Comparison of ENCODE assay signal across 1 cellular context in genomic region chr19:38315657-38316476, GRCh38.
TF ChIP-seq lines count a peak whose summit lies in the region.

A gene with protein sequence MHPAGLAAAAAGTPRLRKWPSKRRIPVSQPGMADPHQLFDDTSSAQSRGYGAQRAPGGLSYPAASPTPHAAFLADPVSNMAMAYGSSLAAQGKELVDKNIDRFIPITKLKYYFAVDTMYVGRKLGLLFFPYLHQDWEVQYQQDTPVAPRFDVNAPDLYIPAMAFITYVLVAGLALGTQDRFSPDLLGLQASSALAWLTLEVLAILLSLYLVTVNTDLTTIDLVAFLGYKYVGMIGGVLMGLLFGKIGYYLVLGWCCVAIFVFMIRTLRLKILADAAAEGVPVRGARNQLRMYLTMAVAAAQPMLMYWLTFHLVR (minus strand): TSS chr19:38315947. CDS start chr19:38315917, 30 bp downstream.

TF ChIP-seq in K562, 482 proteins besides CTCF, POLR2A, EP300 and RAD21 (continued from another document and continues in another):
- TF ChIP-seq, protein P1, sequence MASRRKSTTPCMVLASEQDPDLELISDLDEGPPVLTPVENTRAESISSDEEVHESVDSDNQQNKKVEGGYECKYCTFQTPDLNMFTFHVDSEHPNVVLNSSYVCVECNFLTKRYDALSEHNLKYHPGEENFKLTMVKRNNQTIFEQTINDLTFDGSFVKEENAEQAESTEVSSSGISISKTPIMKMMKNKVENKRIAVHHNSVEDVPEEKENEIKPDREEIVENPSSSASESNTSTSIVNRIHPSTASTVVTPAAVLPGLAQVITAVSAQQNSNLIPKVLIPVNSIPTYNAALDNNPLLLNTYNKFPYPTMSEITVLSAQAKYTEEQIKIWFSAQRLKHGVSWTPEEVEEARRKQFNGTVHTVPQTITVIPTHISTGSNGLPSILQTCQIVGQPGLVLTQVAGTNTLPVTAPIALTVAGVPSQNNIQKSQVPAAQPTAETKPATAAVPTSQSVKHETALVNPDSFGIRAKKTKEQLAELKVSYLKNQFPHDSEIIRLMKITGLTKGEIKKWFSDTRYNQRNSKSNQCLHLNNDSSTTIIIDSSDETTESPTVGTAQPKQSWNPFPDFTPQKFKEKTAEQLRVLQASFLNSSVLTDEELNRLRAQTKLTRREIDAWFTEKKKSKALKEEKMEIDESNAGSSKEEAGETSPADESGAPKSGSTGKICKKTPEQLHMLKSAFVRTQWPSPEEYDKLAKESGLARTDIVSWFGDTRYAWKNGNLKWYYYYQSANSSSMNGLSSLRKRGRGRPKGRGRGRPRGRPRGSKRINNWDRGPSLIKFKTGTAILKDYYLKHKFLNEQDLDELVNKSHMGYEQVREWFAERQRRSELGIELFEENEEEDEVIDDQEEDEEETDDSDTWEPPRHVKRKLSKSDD (conservative IDR thresholded peaks at IDR 0.05; ENCODE audit: low read length) = no peak
- TF ChIP-seq MXD1 (CRISPR knock-in tag; IDR thresholded peaks at IDR 0.05; ENCODE audit: borderline replicate concordance, poor library complexity, severe bottlenecking) (no peak), MAFK (IDR thresholded peaks at IDR 0.05; ENCODE audit: low read length) (no peak), EP400 (IDR thresholded peaks at IDR 0.05) (peak; percentile 43; the same call in 1 of the 2 replicates), MAFG (tag; conservative IDR thresholded peaks at IDR 0.05) (no peak), CBX5 (IDR thresholded peaks at IDR 0.05; ENCODE audit: borderline replicate concordance, low read depth) (no peak), BCLAF1 (IDR thresholded peaks at IDR 0.05; ENCODE audit: borderline replicate concordance in 1 of 2, control insufficient read depth in 1 of 2, low read depth in 2 of 2, low read length in 1 of 2) (no peak), KLF1 (tag; IDR thresholded peaks at IDR 0.05) (no peak), DMBX1 (CRISPR knock-in tag; IDR thresholded peaks at IDR 0.05; ENCODE audit: borderline replicate concordance) (no peak; the same call in none of the 2 replicates), CEBPG (CRISPR knock-in tag; IDR thresholded peaks at IDR 0.05) (peak; percentile 62), CEBPG (tag; conservative IDR thresholded peaks at IDR 0.05 in 1 of 2, IDR thresholded peaks at IDR 0.05 in 1 of 2) (peak; percentile 66 to 82), ZNF282 (CRISPR knock-in tag; IDR thresholded peaks at IDR 0.05) (no peak), TAF15 (IDR thresholded peaks at IDR 0.05; ENCODE audit: low read depth, low read length) (no peak), NKRF (IDR thresholded peaks at IDR 0.05; ENCODE audit: borderline replicate concordance) (no peak), NFIC (IDR thresholded peaks at IDR 0.05) (no peak), ZNF699 (CRISPR knock-in tag; IDR thresholded peaks at IDR 0.05; ENCODE audit: insufficient replicate concordance) (no peak), SRSF1 (IDR thresholded peaks at IDR 0.05; ENCODE audit: low read depth, low read length) (no peak), ZNF766 (CRISPR knock-in tag; conservative IDR thresholded peaks at IDR 0.05) (no peak), ZNF274 (IDR thresholded peaks at IDR 0.05; ENCODE audit: borderline replicate concordance, low read depth, low read length) (no peak), BDP1 (IDR thresholded peaks at IDR 0.05; ENCODE audit: insufficient read depth, insufficient read length) (no peak), ELK1 (CRISPR knock-in tag; IDR thresholded peaks at IDR 0.05) (no peak), ZNF436 (CRISPR knock-in tag; IDR thresholded peaks at IDR 0.05) (no peak), ARID2 (IDR thresholded peaks at IDR 0.05) (no peak), CREB5 (CRISPR knock-in tag; IDR thresholded peaks at IDR 0.05) (no peak)
- TF ChIP-seq, protein P2, sequence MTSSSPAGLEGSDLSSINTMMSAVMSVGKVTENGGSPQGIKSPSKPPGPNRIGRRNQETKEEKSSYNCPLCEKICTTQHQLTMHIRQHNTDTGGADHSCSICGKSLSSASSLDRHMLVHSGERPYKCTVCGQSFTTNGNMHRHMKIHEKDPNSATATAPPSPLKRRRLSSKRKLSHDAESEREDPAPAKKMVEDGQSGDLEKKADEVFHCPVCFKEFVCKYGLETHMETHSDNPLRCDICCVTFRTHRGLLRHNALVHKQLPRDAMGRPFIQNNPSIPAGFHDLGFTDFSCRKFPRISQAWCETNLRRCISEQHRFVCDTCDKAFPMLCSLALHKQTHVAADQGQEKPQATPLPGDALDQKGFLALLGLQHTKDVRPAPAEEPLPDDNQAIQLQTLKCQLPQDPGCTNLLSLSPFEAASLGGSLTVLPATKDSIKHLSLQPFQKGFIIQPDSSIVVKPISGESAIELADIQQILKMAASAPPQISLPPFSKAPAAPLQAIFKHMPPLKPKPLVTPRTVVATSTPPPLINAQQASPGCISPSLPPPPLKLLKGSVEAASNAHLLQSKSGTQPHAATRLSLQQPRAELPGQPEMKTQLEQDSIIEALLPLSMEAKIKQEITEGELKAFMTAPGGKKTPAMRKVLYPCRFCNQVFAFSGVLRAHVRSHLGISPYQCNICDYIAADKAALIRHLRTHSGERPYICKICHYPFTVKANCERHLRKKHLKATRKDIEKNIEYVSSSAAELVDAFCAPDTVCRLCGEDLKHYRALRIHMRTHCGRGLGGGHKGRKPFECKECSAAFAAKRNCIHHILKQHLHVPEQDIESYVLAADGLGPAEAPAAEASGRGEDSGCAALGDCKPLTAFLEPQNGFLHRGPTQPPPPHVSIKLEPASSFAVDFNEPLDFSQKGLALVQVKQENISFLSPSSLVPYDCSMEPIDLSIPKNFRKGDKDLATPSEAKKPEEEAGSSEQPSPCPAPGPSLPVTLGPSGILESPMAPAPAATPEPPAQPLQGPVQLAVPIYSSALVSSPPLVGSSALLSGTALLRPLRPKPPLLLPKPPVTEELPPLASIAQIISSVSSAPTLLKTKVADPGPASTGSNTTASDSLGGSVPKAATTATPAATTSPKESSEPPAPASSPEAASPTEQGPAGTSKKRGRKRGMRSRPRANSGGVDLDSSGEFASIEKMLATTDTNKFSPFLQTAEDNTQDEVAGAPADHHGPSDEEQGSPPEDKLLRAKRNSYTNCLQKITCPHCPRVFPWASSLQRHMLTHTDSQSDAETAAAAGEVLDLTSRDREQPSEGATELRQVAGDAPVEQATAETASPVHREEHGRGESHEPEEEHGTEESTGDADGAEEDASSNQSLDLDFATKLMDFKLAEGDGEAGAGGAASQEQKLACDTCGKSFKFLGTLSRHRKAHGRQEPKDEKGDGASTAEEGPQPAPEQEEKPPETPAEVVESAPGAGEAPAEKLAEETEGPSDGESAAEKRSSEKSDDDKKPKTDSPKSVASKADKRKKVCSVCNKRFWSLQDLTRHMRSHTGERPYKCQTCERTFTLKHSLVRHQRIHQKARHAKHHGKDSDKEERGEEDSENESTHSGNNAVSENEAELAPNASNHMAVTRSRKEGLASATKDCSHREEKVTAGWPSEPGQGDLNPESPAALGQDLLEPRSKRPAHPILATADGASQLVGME (CRISPR knock-in tag; IDR thresholded peaks at IDR 0.05) = no peak
- TF ChIP-seq, protein P3, sequence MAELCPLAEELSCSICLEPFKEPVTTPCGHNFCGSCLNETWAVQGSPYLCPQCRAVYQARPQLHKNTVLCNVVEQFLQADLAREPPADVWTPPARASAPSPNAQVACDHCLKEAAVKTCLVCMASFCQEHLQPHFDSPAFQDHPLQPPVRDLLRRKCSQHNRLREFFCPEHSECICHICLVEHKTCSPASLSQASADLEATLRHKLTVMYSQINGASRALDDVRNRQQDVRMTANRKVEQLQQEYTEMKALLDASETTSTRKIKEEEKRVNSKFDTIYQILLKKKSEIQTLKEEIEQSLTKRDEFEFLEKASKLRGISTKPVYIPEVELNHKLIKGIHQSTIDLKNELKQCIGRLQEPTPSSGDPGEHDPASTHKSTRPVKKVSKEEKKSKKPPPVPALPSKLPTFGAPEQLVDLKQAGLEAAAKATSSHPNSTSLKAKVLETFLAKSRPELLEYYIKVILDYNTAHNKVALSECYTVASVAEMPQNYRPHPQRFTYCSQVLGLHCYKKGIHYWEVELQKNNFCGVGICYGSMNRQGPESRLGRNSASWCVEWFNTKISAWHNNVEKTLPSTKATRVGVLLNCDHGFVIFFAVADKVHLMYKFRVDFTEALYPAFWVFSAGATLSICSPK (IDR thresholded peaks at IDR 0.05; ENCODE audit: borderline replicate concordance) = no peak
- TF ChIP-seq, protein P4, sequence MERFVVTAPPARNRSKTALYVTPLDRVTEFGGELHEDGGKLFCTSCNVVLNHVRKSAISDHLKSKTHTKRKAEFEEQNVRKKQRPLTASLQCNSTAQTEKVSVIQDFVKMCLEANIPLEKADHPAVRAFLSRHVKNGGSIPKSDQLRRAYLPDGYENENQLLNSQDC (CRISPR knock-in tag; IDR thresholded peaks at IDR 0.05) = no peak
- TF ChIP-seq, protein P5, sequence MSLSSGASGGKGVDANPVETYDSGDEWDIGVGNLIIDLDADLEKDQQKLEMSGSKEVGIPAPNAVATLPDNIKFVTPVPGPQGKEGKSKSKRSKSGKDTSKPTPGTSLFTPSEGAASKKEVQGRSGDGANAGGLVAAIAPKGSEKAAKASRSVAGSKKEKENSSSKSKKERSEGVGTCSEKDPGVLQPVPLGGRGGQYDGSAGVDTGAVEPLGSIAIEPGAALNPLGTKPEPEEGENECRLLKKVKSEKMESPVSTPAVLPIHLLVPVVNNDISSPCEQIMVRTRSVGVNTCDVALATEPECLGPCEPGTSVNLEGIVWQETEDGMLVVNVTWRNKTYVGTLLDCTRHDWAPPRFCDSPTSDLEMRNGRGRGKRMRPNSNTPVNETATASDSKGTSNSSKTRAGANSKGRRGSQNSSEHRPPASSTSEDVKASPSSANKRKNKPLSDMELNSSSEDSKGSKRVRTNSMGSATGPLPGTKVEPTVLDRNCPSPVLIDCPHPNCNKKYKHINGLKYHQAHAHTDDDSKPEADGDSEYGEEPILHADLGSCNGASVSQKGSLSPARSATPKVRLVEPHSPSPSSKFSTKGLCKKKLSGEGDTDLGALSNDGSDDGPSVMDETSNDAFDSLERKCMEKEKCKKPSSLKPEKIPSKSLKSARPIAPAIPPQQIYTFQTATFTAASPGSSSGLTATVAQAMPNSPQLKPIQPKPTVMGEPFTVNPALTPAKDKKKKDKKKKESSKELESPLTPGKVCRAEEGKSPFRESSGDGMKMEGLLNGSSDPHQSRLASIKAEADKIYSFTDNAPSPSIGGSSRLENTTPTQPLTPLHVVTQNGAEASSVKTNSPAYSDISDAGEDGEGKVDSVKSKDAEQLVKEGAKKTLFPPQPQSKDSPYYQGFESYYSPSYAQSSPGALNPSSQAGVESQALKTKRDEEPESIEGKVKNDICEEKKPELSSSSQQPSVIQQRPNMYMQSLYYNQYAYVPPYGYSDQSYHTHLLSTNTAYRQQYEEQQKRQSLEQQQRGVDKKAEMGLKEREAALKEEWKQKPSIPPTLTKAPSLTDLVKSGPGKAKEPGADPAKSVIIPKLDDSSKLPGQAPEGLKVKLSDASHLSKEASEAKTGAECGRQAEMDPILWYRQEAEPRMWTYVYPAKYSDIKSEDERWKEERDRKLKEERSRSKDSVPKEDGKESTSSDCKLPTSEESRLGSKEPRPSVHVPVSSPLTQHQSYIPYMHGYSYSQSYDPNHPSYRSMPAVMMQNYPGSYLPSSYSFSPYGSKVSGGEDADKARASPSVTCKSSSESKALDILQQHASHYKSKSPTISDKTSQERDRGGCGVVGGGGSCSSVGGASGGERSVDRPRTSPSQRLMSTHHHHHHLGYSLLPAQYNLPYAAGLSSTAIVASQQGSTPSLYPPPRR (CRISPR knock-in tag; IDR thresholded peaks at IDR 0.05; ENCODE audit: borderline replicate concordance) = no peak
